1 cellular context compared by ENCODE assay signal in the genomic region with DNA sequence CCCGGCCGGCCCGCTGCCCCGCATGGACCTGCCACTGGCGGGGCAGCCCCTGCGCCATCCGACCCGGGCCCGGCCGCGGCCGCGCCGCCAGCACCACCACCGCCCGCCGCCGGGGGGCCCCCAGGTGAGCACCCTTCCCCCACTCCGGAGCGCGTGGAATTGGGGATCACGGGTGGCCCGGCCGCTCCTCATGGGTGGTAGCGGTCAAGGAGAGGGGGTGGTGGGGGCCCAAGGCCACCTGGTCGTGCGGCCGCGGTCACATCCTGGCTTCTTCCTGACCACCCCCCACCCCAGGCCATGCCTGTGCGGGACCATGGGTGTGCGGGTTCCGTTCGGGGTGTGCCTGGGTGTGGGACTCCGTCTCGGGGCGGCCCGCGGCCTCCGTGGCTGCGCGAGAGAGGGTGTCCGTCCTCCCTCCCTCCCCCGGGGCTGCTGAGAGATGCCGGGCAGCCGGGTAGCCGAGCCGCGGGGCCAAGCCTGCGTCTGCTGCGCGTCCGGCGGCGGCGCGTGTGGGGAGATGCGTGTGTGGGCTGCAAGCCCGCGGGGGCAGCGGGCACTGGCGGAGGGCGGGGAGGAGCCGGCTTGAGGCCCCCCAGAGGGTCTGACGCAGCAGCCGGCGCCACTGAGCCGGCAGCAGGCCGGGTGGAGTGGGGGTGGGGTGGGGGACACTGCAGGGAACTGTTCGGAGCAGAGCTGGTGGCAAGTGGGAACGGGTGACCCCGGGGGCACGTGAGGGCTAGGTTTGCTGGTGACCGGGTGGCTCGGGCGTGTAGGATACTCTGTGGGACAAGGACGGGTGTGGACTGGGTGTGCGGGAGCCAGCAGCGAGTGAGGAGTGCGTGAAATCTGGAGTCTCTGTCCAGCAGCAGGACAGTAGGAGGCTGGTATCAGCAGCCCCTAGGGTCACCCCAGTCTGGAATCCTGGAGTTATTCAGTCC.
TF ChIP-seq lines count a peak whose summit lies in the region.

No MANE protein-coding gene starts in this region.

TF ChIP-seq in K562, 482 proteins besides CTCF, POLR2A, EP300 and RAD21:
- TF ChIP-seq ZNF584 (CRISPR knock-in tag; IDR thresholded peaks at IDR 0.05; ENCODE audit: low read depth) (peak; percentile 23; the same call in 1 of the 2 replicates), SMAD4 (CRISPR knock-in tag; conservative IDR thresholded peaks at IDR 0.05) (0 out of 2 replicates have a peak, but pooled peaks have one; percentile 21), ZBTB17 (CRISPR knock-in tag; IDR thresholded peaks at IDR 0.05) (no peak), TAF1 (IDR thresholded peaks at IDR 0.05; ENCODE audit: control insufficient read depth, extremely low read depth, insufficient read depth, low read length, severe bottlenecking) (no peak), SETDB1 (IDR thresholded peaks at IDR 0.05; ENCODE audit: low read length) (no peak), ZNF347 (CRISPR knock-in tag; IDR thresholded peaks at IDR 0.05; ENCODE audit: low read depth) (no peak), RBBP5 (IDR thresholded peaks at IDR 0.05; ENCODE audit: borderline replicate concordance, insufficient read depth, low read length, poor library complexity, severe bottlenecking) (peak; percentile 27), POLR2G (IDR thresholded peaks at IDR 0.05; ENCODE audit: low read depth, low read length) (peak; percentile 52), SIN3B (IDR thresholded peaks at IDR 0.05; ENCODE audit: low read depth) (0 out of 2 replicates have a peak, but pooled peaks have one; percentile 20), SAFB (IDR thresholded peaks at IDR 0.05; ENCODE audit: borderline replicate concordance, low read depth, low read length) (peak; percentile 52; the same call in 1 of the 2 replicates)
- TF ChIP-seq, protein P1, sequence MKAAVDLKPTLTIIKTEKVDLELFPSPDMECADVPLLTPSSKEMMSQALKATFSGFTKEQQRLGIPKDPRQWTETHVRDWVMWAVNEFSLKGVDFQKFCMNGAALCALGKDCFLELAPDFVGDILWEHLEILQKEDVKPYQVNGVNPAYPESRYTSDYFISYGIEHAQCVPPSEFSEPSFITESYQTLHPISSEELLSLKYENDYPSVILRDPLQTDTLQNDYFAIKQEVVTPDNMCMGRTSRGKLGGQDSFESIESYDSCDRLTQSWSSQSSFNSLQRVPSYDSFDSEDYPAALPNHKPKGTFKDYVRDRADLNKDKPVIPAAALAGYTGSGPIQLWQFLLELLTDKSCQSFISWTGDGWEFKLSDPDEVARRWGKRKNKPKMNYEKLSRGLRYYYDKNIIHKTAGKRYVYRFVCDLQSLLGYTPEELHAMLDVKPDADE (conservative IDR thresholded peaks at IDR 0.05; ENCODE audit: control insufficient read depth, low read depth, low read length) = 0 out of 2 replicates have a peak, but pooled peaks have one; percentile 48
- TF ChIP-seq, protein P2, sequence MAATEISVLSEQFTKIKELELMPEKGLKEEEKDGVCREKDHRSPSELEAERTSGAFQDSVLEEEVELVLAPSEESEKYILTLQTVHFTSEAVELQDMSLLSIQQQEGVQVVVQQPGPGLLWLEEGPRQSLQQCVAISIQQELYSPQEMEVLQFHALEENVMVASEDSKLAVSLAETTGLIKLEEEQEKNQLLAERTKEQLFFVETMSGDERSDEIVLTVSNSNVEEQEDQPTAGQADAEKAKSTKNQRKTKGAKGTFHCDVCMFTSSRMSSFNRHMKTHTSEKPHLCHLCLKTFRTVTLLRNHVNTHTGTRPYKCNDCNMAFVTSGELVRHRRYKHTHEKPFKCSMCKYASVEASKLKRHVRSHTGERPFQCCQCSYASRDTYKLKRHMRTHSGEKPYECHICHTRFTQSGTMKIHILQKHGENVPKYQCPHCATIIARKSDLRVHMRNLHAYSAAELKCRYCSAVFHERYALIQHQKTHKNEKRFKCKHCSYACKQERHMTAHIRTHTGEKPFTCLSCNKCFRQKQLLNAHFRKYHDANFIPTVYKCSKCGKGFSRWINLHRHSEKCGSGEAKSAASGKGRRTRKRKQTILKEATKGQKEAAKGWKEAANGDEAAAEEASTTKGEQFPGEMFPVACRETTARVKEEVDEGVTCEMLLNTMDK (IDR thresholded peaks at IDR 0.05; ENCODE audit: borderline replicate concordance, insufficient read depth, low read depth, low read length, poor library complexity, severe bottlenecking) = peak; percentile 14
- TF ChIP-seq, protein P3, sequence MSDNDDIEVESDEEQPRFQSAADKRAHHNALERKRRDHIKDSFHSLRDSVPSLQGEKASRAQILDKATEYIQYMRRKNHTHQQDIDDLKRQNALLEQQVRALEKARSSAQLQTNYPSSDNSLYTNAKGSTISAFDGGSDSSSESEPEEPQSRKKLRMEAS (CRISPR knock-in tag; IDR thresholded peaks at IDR 0.05) = peak; percentile 38; the same call in 1 of the 2 replicates
- TF ChIP-seq, protein P4, sequence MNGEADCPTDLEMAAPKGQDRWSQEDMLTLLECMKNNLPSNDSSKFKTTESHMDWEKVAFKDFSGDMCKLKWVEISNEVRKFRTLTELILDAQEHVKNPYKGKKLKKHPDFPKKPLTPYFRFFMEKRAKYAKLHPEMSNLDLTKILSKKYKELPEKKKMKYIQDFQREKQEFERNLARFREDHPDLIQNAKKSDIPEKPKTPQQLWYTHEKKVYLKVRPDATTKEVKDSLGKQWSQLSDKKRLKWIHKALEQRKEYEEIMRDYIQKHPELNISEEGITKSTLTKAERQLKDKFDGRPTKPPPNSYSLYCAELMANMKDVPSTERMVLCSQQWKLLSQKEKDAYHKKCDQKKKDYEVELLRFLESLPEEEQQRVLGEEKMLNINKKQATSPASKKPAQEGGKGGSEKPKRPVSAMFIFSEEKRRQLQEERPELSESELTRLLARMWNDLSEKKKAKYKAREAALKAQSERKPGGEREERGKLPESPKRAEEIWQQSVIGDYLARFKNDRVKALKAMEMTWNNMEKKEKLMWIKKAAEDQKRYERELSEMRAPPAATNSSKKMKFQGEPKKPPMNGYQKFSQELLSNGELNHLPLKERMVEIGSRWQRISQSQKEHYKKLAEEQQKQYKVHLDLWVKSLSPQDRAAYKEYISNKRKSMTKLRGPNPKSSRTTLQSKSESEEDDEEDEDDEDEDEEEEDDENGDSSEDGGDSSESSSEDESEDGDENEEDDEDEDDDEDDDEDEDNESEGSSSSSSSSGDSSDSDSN (IDR thresholded peaks at IDR 0.05; ENCODE audit: borderline replicate concordance in 1 of 2, low read depth in 2 of 2, low read length in 2 of 2) = 0 out of 4 replicates have a peak, but pooled peaks of 1 of the 2 experiments have one; percentile 7
- TF ChIP-seq, protein P5, sequence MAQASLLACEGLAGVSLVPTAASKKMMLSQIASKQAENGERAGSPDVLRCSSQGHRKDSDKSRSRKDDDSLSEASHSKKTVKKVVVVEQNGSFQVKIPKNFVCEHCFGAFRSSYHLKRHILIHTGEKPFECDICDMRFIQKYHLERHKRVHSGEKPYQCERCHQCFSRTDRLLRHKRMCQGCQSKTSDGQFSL (CRISPR knock-in tag; IDR thresholded peaks at IDR 0.05) = peak; percentile 37; the same call in 1 of the 2 replicates
- TF ChIP-seq, protein P5 (tag; IDR thresholded peaks at IDR 0.05) = no peak
